ENCODE assay signal across 32 cellular contexts in genomic region chrX:144801786-144802185, GRCh38.
A peak's percentile ranks its signal among the peaks of the same experiment; 100 is the strongest.
DNase-seq lines count a peak whose midpoint lies in the region; ATAC-seq, FAIRE-seq and TF ChIP-seq lines count a peak whose summit lies in the region.
"Had no signal": no experiment of that assay in that cellular context is flagged by ENCODE, and none has a peak within 500 bp of the region (broad histone marks: within the 10 kb centered on the region; RNA-seq: fewer than 3 reads in every experiment).

No MANE protein-coding gene starts in this region.

- ATAC-seq in RWPE2 (ENCODE audit: low read depth), result peak; percentile 91
- ATAC-seq: CD8-positive, alpha-beta T cell; esophagus mucosa; GM12878; upper lobe of right lung; WTC11 had no signal

- H3K4me1 ChIP-seq in RWPE2 (ENCODE audit: insufficient read depth, poor library complexity, severe bottlenecking) (peaks cover 6% of the 10 kb centered on the region), keratinocyte (ENCODE audit: control insufficient read depth, extremely low read depth, insufficient read depth, low read length) (peaks cover 6% of the 10 kb centered on the region)
- H3K4me1 ChIP-seq: BE2C, HAP-1, suprapubic skin, upper lobe of right lung had no signal

- H3K27me3 ChIP-seq in RWPE2 (ENCODE audit: insufficient read depth, poor library complexity, severe bottlenecking) (no peaks in the 10 kb centered on the region), keratinocyte (ENCODE audit: control insufficient read depth, extremely low read depth, insufficient read depth, low read length) (no peaks in the 10 kb centered on the region)
- H3K27me3 ChIP-seq: BE2C, suprapubic skin, upper lobe of right lung had no signal

- dilution Hi-C loops in keratinocyte (cut with MboI; ENCODE audit: extremely low pct_ligation_motif_present, low sequenced_read_pairs), result no loop called here

- H3K27ac ChIP-seq in RWPE2 (ENCODE audit: poor library complexity, severe bottlenecking) (peak overlapping the region; percentile 19), keratinocyte (ENCODE audit: control insufficient read depth, insufficient read depth, low read length) (peak overlapping the region; percentile 74)
- H3K27ac ChIP-seq: HL-60, skin epidermis, suprapubic skin, upper lobe of right lung had no signal

- H3K36me3 ChIP-seq in RWPE2 (ENCODE audit: low read depth) (no peaks in the 10 kb centered on the region), keratinocyte (ENCODE audit: control insufficient read depth in 2 of 2, extremely low read depth in 1 of 2, insufficient read depth in 2 of 2, low read length in 2 of 2) (no peaks in the 10 kb centered on the region)
- H3K36me3 ChIP-seq: BE2C, HAP-1, suprapubic skin, upper lobe of right lung had no signal

- H3K4me3 ChIP-seq in RWPE2 (ENCODE audit: severe bottlenecking) (no peak overlapping the region), keratinocyte (ENCODE audit: control insufficient read depth in 2 of 3, extremely low read depth in 1 of 3, insufficient read depth in 2 of 3, low read depth in 1 of 3, low read length in 3 of 3) (no peak overlapping the region)
- H3K4me3 ChIP-seq: GM12878, HAP-1, skin epidermis, suprapubic skin, upper lobe of right lung had no signal

- H3K79me2 ChIP-seq in keratinocyte (ENCODE audit: control insufficient read depth, insufficient read depth, low read length), result no peaks in the 10 kb centered on the region

- no peaks in the 10 kb centered on the region for H4K20me1 ChIP-seq in keratinocyte (ENCODE audit: control insufficient read depth, extremely low read depth, insufficient read depth, low read length)

- peak overlapping the region; percentile 27 for H3K4me2 ChIP-seq in keratinocyte (ENCODE audit: control insufficient read depth, extremely low read depth, insufficient read depth, low read depth, low read length)

- no peak overlapping the region for H3K9ac ChIP-seq in keratinocyte (ENCODE audit: control insufficient read depth, extremely low read depth, insufficient read depth, low read length)

- DNase-seq in COLO829 (ENCODE audit: low spot score), result peak; percentile 3
- peak; percentile 74 for DNase-seq in HT1080 (ENCODE audit: low read depth)
- no peak for DNase-seq in RWPE2 (ENCODE audit: low spot score)
- DNase-seq in keratinocyte (ENCODE audit: low read depth, low spot score), result no peak
- DNase-seq in activated CD4-positive, alpha-beta T cell treated with anti-CD3 and anti-CD28 coated beads for 4 hours, result no peak
- no peak for DNase-seq in inferior parietal cortex (ENCODE audit: extremely low spot score)
- DNase-seq in NCI-H1417 (lab: John Stamatoyannopoulos, UW), result no peak
- DNase-seq in dermis blood vessel endothelial cell, result no peak
- DNase-seq: activated CD4-positive, alpha-beta T cell treated with anti-CD3 and anti-CD28 coated beads, Interleukin-2, amount 50 U/mL, for 1 hour; activated T-cell treated with anti-CD3 and anti-CD28 coated beads, Interleukin-2, amount 50 U/mL, for 48 hours; BE2C; CD8-positive, alpha-beta T cell; EL; endodermal cell; Kasumi-1; MV-4-11; NCI-H1436 treated with DMSO at 0.1 percent for 48 hours; NCI-H345; NCI-H748 treated with DMSO at 0.1 percent for 48 hours; nephron progenitor cell; RPMI8226; stimulated activated naive CD4-positive, alpha-beta T cell; T-helper 1 cell; upper lobe of right lung had no signal

- no peak for FAIRE-seq in keratinocyte (lab: Jason Lieb, UNC)
- FAIRE-seq: frontal cortex, GM12878 had no signal

- H3K9me3 ChIP-seq in RWPE2 (ENCODE audit: severe bottlenecking) (no peaks in the 10 kb centered on the region), keratinocyte (ENCODE audit: control insufficient read depth, low read depth, low read length) (no peaks in the 10 kb centered on the region)
- H3K9me3 ChIP-seq: BE2C, HAP-1, suprapubic skin, upper lobe of right lung had no signal

- TF ChIP-seq CTCF in RWPE2 (IDR thresholded peaks at IDR 0.05; ENCODE audit: poor library complexity, severe bottlenecking) (no peak), keratinocyte (optimal IDR thresholded peaks at IDR 0.05 in 1 of 3, IDR thresholded peaks at IDR 0.05 in 1 of 3, conservative IDR thresholded peaks at IDR 0.05 in 1 of 3; ENCODE audit: extremely low read depth in 1 of 3, insufficient read depth in 2 of 3, low read length in 3 of 3) (no peak)

- peak overlapping the region; percentile 43 for H2AFZ ChIP-seq in keratinocyte (ENCODE audit: control insufficient read depth, low read length)

- no peaks in the 10 kb centered on the region for H3K9me1 ChIP-seq in keratinocyte (ENCODE audit: control insufficient read depth, extremely low read depth, insufficient read depth, low read length)

Comparison
In these comparisons a context has a peak if more than half of its experiments do, and no peak if none do; other contexts are left out.
1. DNase-seq: peak in COLO829 (single experiment) and HT1080 (single experiment); none in RWPE2 (single experiment), keratinocyte (single experiment), activated CD4-positive, alpha-beta T cell treated with anti-CD3 and anti-CD28 coated beads for 4 hours (0 of 2), inferior parietal cortex (single experiment), NCI-H1417 (0 of 3) and dermis blood vessel endothelial cell (single experiment).